ENCODE assay signal across 7 cellular contexts in the genomic region with DNA sequence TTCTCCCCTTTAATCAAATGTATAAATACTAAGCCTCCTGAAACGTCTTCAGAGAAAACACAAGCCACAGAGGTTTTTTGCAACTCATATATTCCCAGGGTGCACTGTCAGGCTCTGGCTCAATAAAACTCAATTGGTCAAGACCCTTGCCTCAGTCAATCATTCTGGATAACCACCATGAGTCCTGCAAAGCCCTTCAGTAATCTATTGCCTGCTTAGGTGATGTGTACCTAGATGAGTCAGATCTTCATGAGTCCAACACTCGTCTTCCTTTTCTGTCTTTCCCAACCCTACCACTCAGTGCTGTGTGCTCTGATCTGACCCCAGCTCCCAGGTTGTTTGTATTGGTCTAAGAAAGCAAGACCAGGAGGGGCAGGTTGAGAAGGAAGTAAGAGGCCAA. TPM values are rescaled to one million over a fixed set of nuclear protein-coding genes. Genes with fewer than 3 reads are reported as not detected.
"Had no signal": no experiment of that assay in that cellular context is flagged by ENCODE, and none has a peak within 500 bp of the region (broad histone marks: within the 10 kb centered on the region; RNA-seq: fewer than 3 reads in every experiment).

No MANE protein-coding gene starts in this region.

RNA-seq across cellular contexts. Expression of a gene that starts 24.1 kb away (rescaled TPM):
- total RNA-seq: HepG2, HT1080, K562, MCF 10A, OCI-LY7, Right ventricle myocardium inferior, SJCRH30 had no signal

RNA-seq across cellular contexts. Expression of a gene that starts 32.2 kb away (rescaled TPM):
- total RNA-seq: HepG2, HT1080, K562, MCF 10A, OCI-LY7, Right ventricle myocardium inferior, SJCRH30 had no signal
